8 cellular contexts compared by ENCODE assay signal in genomic region chr19:52637718-52638585, GRCh38. TPM values are rescaled to one million over a fixed set of nuclear protein-coding genes. Genes with fewer than 3 reads are reported as not detected.
DNase-seq lines count a peak whose midpoint lies in the region; ATAC-seq and TF ChIP-seq lines count a peak whose summit lies in the region.

ZNF83 (minus strand) TSS chr19:52638355.

- WGBS in right lobe of liver (ENCODE audit: insufficient coverage, low coverage, low lambda C conversion rate, missing lambda C conversion rate) = 2% methylated on average over 38 of the region's 55 CpGs

- peaks cover 0 to 6% (median 0%) of the 10 kb centered on the region in 4 donors for H3K4me1 ChIP-seq in right lobe of liver

- no peaks in the 10 kb centered on the region for H3K9me3 ChIP-seq in right lobe of liver

- no peak for TF ChIP-seq POLR2A in right lobe of liver (IDR thresholded peaks at IDR 0.05)

- peak; percentile 71 for DNase-seq in AG09309 (ENCODE audit: low read depth)
- DNase-seq in NCI-H748 (lab: John Stamatoyannopoulos, UW; ENCODE audit: unreplicated experiment) = peak; percentile 96
- peak; percentile 95 for DNase-seq in activated CD4-positive, alpha-beta T cell treated with anti-CD3 and anti-CD28 coated beads, Interleukin-2, amount 50 U/mL, for 48 hours
- DNase-seq in dorsolateral prefrontal cortex = peak; percentile 81 to 97 (median 92)
- DNase-seq in right lobe of liver = peak; percentile 87 to 94 (median 91)
- DNase-seq in stimulated activated CD4-positive, alpha-beta T cell treated with anti-CD3 and anti-CD28 coated beads, Interleukin-4, amount 100 ng/mL, for 24 hours = peak; percentile 95

- H3K4me3 ChIP-seq in AG09309 (ENCODE audit: control insufficient read depth, low read depth, low read length) = peak within 1 kb of the TSS; percentile 83
- peak within 1 kb of the TSS; percentile 59 to 94 (median 79) for H3K4me3 ChIP-seq in dorsolateral prefrontal cortex
- peak within 1 kb of the TSS; percentile 50 to 64 (median 56) for H3K4me3 ChIP-seq in right lobe of liver

- H3K27me3 ChIP-seq in dorsolateral prefrontal cortex (no peaks in the 10 kb centered on the region), right lobe of liver (no peaks in the 10 kb centered on the region)

- no peaks in the 10 kb centered on the region for H3K36me3 ChIP-seq in right lobe of liver

- intact Hi-C loops in dorsolateral prefrontal cortex (cut with DNase I) (loop anchor here in 1 of 2 donors (5.0 kb wide), 2 partner anchors 36 to 54 kb away; no protein-coding TSS in a partner anchor), right lobe of liver (cut with DNase I) (no loop called here)

- no peak for TF ChIP-seq CTCF in AG09309 (IDR thresholded peaks at IDR 0.05; ENCODE audit: control insufficient read depth, insufficient read depth, low read depth, low read length, missing control alignments)
- peak in 4 of 56 donors; percentile 11 to 14 (median 12) for TF ChIP-seq CTCF in dorsolateral prefrontal cortex (IDR thresholded peaks at IDR 0.05 in 54 of 56, conservative IDR thresholded peaks at IDR 0.05 in 2 of 56; ENCODE audit: low read depth in 1 of 56, partially characterized antibody in 56 of 56)
- no peak for TF ChIP-seq CTCF in right lobe of liver (IDR thresholded peaks at IDR 0.05)

- H3K27ac ChIP-seq in dorsolateral prefrontal cortex (peak within 1 kb of the TSS in 49 of 59 donors; percentile 9 to 88 (median 66)), right lobe of liver (peak within 1 kb of the TSS; percentile 29 to 68 (median 43))

- ATAC-seq in GM19043 (IDR thresholded peaks at IDR 0.05; ENCODE audit: low read depth, unreplicated experiment) (peak; percentile 74), HG03432 (IDR thresholded peaks at IDR 0.05; ENCODE audit: unreplicated experiment) (peak; percentile 87), right lobe of liver (peak; percentile 97 to 100 (median 99))

RNA-seq across cellular contexts. Expression of gene ZNF83, which starts in this region (rescaled TPM):
- total RNA-seq in dorsolateral prefrontal cortex (100 to 1,000 TPM in 2 of 120 experiments, 10 to 100 TPM in 118; 30.2 to 101 (median 53.8) TPM), right lobe of liver (1 to 10 TPM; 2.5 to 5.9 (median 3.3) TPM)

Comparison
In these comparisons a context has a peak if more than half of its experiments do, and no peak if none do; other contexts are left out.
1. Peak in every context shown above with its lines: DNase-seq, ATAC-seq, H3K4me3 ChIP-seq and H3K27ac ChIP-seq.
2. RNA of gene ZNF83 (total RNA-seq): 30.2 to 101 TPM in dorsolateral prefrontal cortex; 2.5 to 5.9 TPM in right lobe of liver; every median in the first group is over 4 times any median in the second.